8 cellular contexts compared by ENCODE assay signal in genomic region chr1:145956776-145957442, GRCh38. TPM values are rescaled to one million over a fixed set of nuclear protein-coding genes. Genes with fewer than 3 reads are reported as not detected.
DNase-seq lines count a peak whose midpoint lies in the region; ATAC-seq and TF ChIP-seq lines count a peak whose summit lies in the region.

No MANE protein-coding gene starts in this region.

- H3K4me2 ChIP-seq in OCI-LY3 (ENCODE audit: low read length): peak overlapping the region; percentile 90

- H2AFZ ChIP-seq in OCI-LY3 (ENCODE audit: low read depth, low read length): peak overlapping the region; percentile 57; the same call in 1 of the 2 replicates

- H3K9me3 Mint-ChIP-seq in Caco-2 (ENCODE audit: unreplicated experiment): no peaks in the 10 kb centered on the region

- peak overlapping the region; percentile 46 for H3K4me3 ChIP-seq in Caco-2 (ENCODE audit: low read depth, low read length)
- H3K4me3 ChIP-seq in OCI-LY3 (ENCODE audit: low read length): peak overlapping the region; percentile 87
- H3K4me3 ChIP-seq in dorsolateral prefrontal cortex: peak overlapping the region; percentile 55 to 95 (median 79)
- H3K4me3 ChIP-seq in mucosa of descending colon: peak overlapping the region; percentile 37

- H3K27ac ChIP-seq in OCI-LY3 (ENCODE audit: low read length) (peak overlapping the region; percentile 43), dorsolateral prefrontal cortex (peak overlapping the region; percentile 57 to 99 (median 96))

- H3K79me2 ChIP-seq in OCI-LY3 (ENCODE audit: low read length): peaks cover 19% of the 10 kb centered on the region

- intact Hi-C loops in Caco-2 (cut with micrococcal nuclease; ENCODE audit: unreplicated experiment): no loop called here
- intact Hi-C loops in dorsolateral prefrontal cortex (cut with DNase I): no loop called here
- intact Hi-C loops in mucosa of descending colon (cut with DNase I, micrococcal nuclease): no loop called here

- H3K4me1 ChIP-seq in Caco-2 (peaks cover 20% of the 10 kb centered on the region), OCI-LY3 (ENCODE audit: low read length) (peaks cover 30% of the 10 kb centered on the region), mucosa of descending colon (ENCODE audit: low read depth) (peaks cover 31% of the 10 kb centered on the region)

- peak overlapping the region; percentile 68 for H3K4me3 Mint-ChIP-seq in Caco-2 (ENCODE audit: unreplicated experiment)

- H3K36me3 ChIP-seq in Caco-2 (ENCODE audit: control insufficient read depth, insufficient read depth, low read length): no peaks in the 10 kb centered on the region
- no peaks in the 10 kb centered on the region for H3K36me3 ChIP-seq in OCI-LY3 (replicated peaks; ENCODE audit: low read depth, low read length)
- no peaks in the 10 kb centered on the region for H3K36me3 ChIP-seq in mucosa of descending colon (ENCODE audit: low read depth)

- peaks cover 13% of the 10 kb centered on the region for H3K27me3 Mint-ChIP-seq in Caco-2 (ENCODE audit: insufficient read depth, unreplicated experiment)

- POLR2A ChIA-PET in Caco-2 (lab: Charles Lee): interaction anchor here (2.4 kb wide), 1 partner anchor 30 kb away, joined by 14 read pairs; the partner anchor contains the start of gene RBM8A

- H4K20me1 ChIP-seq in OCI-LY3 (ENCODE audit: insufficient read depth, low read length): no peaks in the 10 kb centered on the region

- H3K9me3 ChIP-seq in Caco-2 (no peaks in the 10 kb centered on the region), OCI-LY3 (ENCODE audit: insufficient read depth, low read length) (no peaks in the 10 kb centered on the region), mucosa of descending colon (no peaks in the 10 kb centered on the region)

- no TSS peak for BruUV-seq in Caco-2 (replicated peaks; lab: Mats Ljungman, UMichigan)

- no peak for DNase-seq in Caco-2
- DNase-seq in dorsolateral prefrontal cortex: no peak
- DNase-seq in mucosa of descending colon: no peak
- no peak for DNase-seq in NCI-H2029 (lab: John Stamatoyannopoulos, UW)
- DNase-seq in AML-193 (lab: John Stamatoyannopoulos, UW): no peak
- DNase-seq in NCI-H2196 (lab: John Stamatoyannopoulos, UW; ENCODE audit: unreplicated experiment): no peak

- H3K36me3 Mint-ChIP-seq in Caco-2 (ENCODE audit: insufficient read depth, unreplicated experiment): no peaks in the 10 kb centered on the region

- peaks cover 15% of the 10 kb centered on the region for H3K4me1 Mint-ChIP-seq in Caco-2 (ENCODE audit: low read depth, unreplicated experiment)

- H3K9ac ChIP-seq in OCI-LY3 (ENCODE audit: low read length): peak overlapping the region; percentile 80

- CTCF ChIA-PET in Caco-2 (lab: Charles Lee): interaction anchor here (1.0 to 2.1 kb wide), 3 partner anchors 20 to 78 kb away, joined by 3 to 15 read pairs (median 5); partner anchors contain the start of gene RBM8A

- H3K27ac Mint-ChIP-seq in Caco-2 (ENCODE audit: unreplicated experiment): no peak overlapping the region

- TF ChIP-seq CTCF in Caco-2 (IDR thresholded peaks at IDR 0.05; ENCODE audit: insufficient read depth in 1 of 2, low read depth in 1 of 2, low read length in 1 of 2, severe bottlenecking in 1 of 2, unreplicated experiment in 1 of 2) (no peak), OCI-LY3 (IDR thresholded peaks at IDR 0.05; ENCODE audit: low read depth, low read length) (no peak), dorsolateral prefrontal cortex (IDR thresholded peaks at IDR 0.05 in 54 of 56, conservative IDR thresholded peaks at IDR 0.05 in 2 of 56; ENCODE audit: low read depth in 1 of 56, partially characterized antibody in 56 of 56) (no peak), mucosa of descending colon (IDR thresholded peaks at IDR 0.05) (no peak)

- H3K27me3 ChIP-seq in Caco-2 (replicated peaks; ENCODE audit: control insufficient read depth, insufficient read depth, low read length) (no peaks in the 10 kb centered on the region; the same call in 1 of the 2 replicates), OCI-LY3 (ENCODE audit: low read depth, low read length) (peaks cover 18% of the 10 kb centered on the region), dorsolateral prefrontal cortex (no peaks in the 10 kb centered on the region)

- ATAC-seq in mucosa of descending colon: no peak
- ATAC-seq in HG02642 (IDR thresholded peaks at IDR 0.05; ENCODE audit: poor library complexity, unreplicated experiment): no peak

RNA-seq across cellular contexts. Expression of gene LIX1L, which starts 0.9 kb away (rescaled TPM):
- total RNA-seq in Caco-2 (2022) (0.82 and 1.1 TPM in 2 replicates), dorsolateral prefrontal cortex (10 to 100 TPM; 10.5 to 32.8 (median 17.8) TPM), mucosa of descending colon (10 to 100 TPM in 2 of 3 donors, 1 to 10 TPM in 1; 3.9 to 34.3 (median 10.2) TPM)

RNA-seq across cellular contexts. Expression of gene ANKRD34A, which starts 7.5 kb away (rescaled TPM):
- 0.19 and 0.77 TPM in 2 replicates for total RNA-seq in Caco-2 (2022)
- 10 to 100 TPM; 13.4 to 48.3 (median 29.4) TPM for total RNA-seq in dorsolateral prefrontal cortex
- total RNA-seq in mucosa of descending colon: under 1 TPM; 0.14 to 0.63 (median 0.41) TPM

RNA-seq across cellular contexts. Expression of gene POLR3GL, which starts 7.6 kb away (rescaled TPM):
- total RNA-seq in Caco-2 (2022): 2.9 and 3.4 TPM in 2 replicates
- total RNA-seq in dorsolateral prefrontal cortex: 10 to 100 TPM; 13.1 to 24.6 (median 19.0) TPM
- total RNA-seq in mucosa of descending colon: 10 to 100 TPM; 15.7 to 26.8 (median 19.5) TPM

RNA-seq across cellular contexts. Expression of gene RBM8A, which starts 29.6 kb away (rescaled TPM):
- total RNA-seq in Caco-2 (2022) (178 and 185 TPM in 2 replicates), dorsolateral prefrontal cortex (100 to 1,000 TPM in 24 of 120 experiments, 10 to 100 TPM in 96; 68.5 to 111 (median 91.1) TPM), mucosa of descending colon (10 to 100 TPM; 82.3 to 94.5 (median 93.9) TPM)

RNA-seq across cellular contexts. Expression of gene PEX11B, which starts 38.4 kb away (rescaled TPM):
- 14.5 and 16.1 TPM in 2 replicates for total RNA-seq in Caco-2 (2022)
- 10 to 100 TPM; 25.0 to 72.0 (median 54.2) TPM for total RNA-seq in dorsolateral prefrontal cortex
- 10 to 100 TPM; 25.5 to 34.8 (median 33.3) TPM for total RNA-seq in mucosa of descending colon

Comparison
In these comparisons a context has a peak if more than half of its experiments do, and no peak if none do; other contexts are left out.
1. H3K4me3 ChIP-seq: peak in every context shown above with its lines; median percentile 87 in OCI-LY3; 79 in dorsolateral prefrontal cortex; 46 in Caco-2; 37 in mucosa of descending colon.